Comparison of ENCODE assay signal across 20 cellular contexts in genomic region chr7:20197125-20197524, GRCh38. TPM values are rescaled to one million over a fixed set of nuclear protein-coding genes. Genes with fewer than 3 reads are reported as not detected.
"Had no signal": no experiment of that assay in that cellular context is flagged by ENCODE, and none has a peak within 500 bp of the region (broad histone marks: within the 10 kb centered on the region; RNA-seq: fewer than 3 reads in every experiment).

No MANE protein-coding gene starts in this region.

- H3K4me3 ChIP-seq: esophagus muscularis mucosa, lower lobe of right lung, prostate gland, right atrium auricular region had no signal

- H3K9me3 ChIP-seq: esophagus muscularis mucosa, lower lobe of right lung, prostate gland, right atrium auricular region had no signal

- ATAC-seq: activated CD4-positive, CD25-positive, alpha-beta regulatory T cell treated with anti-CD3 and anti-CD28 coated beads, Interleukin-2, amount 50 U/mL, for 24 hours; activated T-cell treated with anti-CD3 and anti-CD28 coated beads, Interleukin-2, amount 50 U/mL, for 4 hours; left colon; lower lobe of right lung; stimulated activated naive CD8-positive, alpha-beta T cell treated with anti-CD3 and anti-CD28 coated beads, Interleukin-15, amount 100 ng/mL, for 72 hours had no signal

- DNase-seq: activated CD4-positive, alpha-beta T cell treated with anti-CD3 and anti-CD28 coated beads, Interleukin-2, amount 10 ng/mL, durations not matched to agents 7 days and 5 days; activated CD8-positive, alpha-beta memory T cell treated with anti-CD3 and anti-CD28 coated beads, Interleukin-2, amount 50 U/mL, for 4 hours; activated naive CD4-positive, alpha-beta T cell treated with anti-CD3 and anti-CD28 coated beads for 36 hours; activated T-cell treated with anti-CD3 and anti-CD28 coated beads, Interleukin-2, amount 50 U/mL, for 4 hours; dermis blood vessel endothelial cell; effector memory CD4-positive, alpha-beta T cell; left colon; lower lobe of right lung; midbrain; occipital lobe; stimulated activated naive CD8-positive, alpha-beta T cell treated with anti-CD3 and anti-CD28 coated beads, Interleukin-15, amount 100 ng/mL, for 72 hours; T1000 had no signal

- H3K27me3 Mint-ChIP-seq: activated CD4-positive, alpha-beta T cell treated with anti-CD3 and anti-CD28 coated beads, Interleukin-2, amount 10 ng/mL, durations not matched to agents 7 days and 5 days; stimulated activated naive CD8-positive, alpha-beta T cell treated with anti-CD3 and anti-CD28 coated beads, Interleukin-15, amount 100 ng/mL, for 72 hours had no signal

- H3K27ac ChIP-seq: esophagus muscularis mucosa, lower lobe of right lung, prostate gland, right atrium auricular region had no signal

- H3K27ac Mint-ChIP-seq: activated CD4-positive, alpha-beta T cell treated with anti-CD3 and anti-CD28 coated beads, Interleukin-2, amount 10 ng/mL, durations not matched to agents 7 days and 5 days; activated naive CD4-positive, alpha-beta T cell treated with anti-CD3 and anti-CD28 coated beads for 36 hours; nephron; stimulated activated naive CD8-positive, alpha-beta T cell treated with anti-CD3 and anti-CD28 coated beads, Interleukin-15, amount 100 ng/mL, for 72 hours had no signal

- H3K4me1 ChIP-seq: prostate gland, right atrium auricular region had no signal

- H3K36me3 ChIP-seq: esophagus muscularis mucosa, lower lobe of right lung, prostate gland, right atrium auricular region had no signal

- H3K27me3 ChIP-seq: esophagus muscularis mucosa, right atrium auricular region had no signal

- H3K4me3 Mint-ChIP-seq: activated CD4-positive, alpha-beta T cell treated with anti-CD3 and anti-CD28 coated beads, Interleukin-2, amount 10 ng/mL, durations not matched to agents 7 days and 5 days; activated naive CD4-positive, alpha-beta T cell treated with anti-CD3 and anti-CD28 coated beads for 36 hours; activated T-cell treated with anti-CD3 and anti-CD28 coated beads, Interleukin-2, amount 50 U/mL, for 4 hours; nephron; stimulated activated naive CD8-positive, alpha-beta T cell treated with anti-CD3 and anti-CD28 coated beads, Interleukin-15, amount 100 ng/mL, for 72 hours had no signal

- H3K9me3 Mint-ChIP-seq: activated CD4-positive, alpha-beta T cell treated with anti-CD3 and anti-CD28 coated beads, Interleukin-2, amount 10 ng/mL, durations not matched to agents 7 days and 5 days; activated naive CD4-positive, alpha-beta T cell treated with anti-CD3 and anti-CD28 coated beads for 36 hours; activated T-cell treated with anti-CD3 and anti-CD28 coated beads, Interleukin-2, amount 50 U/mL, for 4 hours; nephron had no signal

RNA-seq across cellular contexts. Expression of gene MACC1, which starts 20.1 kb away (rescaled TPM):
- total RNA-seq: endothelial cell of umbilical vein; skeletal muscle tissue; T-helper 1 cell treated with Interleukin-12 subunit alpha and Interleukin-12 subunit beta and Interleukin-4 antibody, amounts not matched to agents 30 ng/mL and 1 ng/mL, for 36 hours had no signal
- polyA plus RNA-seq: endothelial cell of umbilical vein had no signal
